In genomic region chr1:20361805-20362381, GRCh38 we compare ENCODE assay signal across 8 cellular contexts.
DNase-seq lines count a peak whose midpoint lies in the region; ATAC-seq, FAIRE-seq and TF ChIP-seq lines count a peak whose summit lies in the region.

No MANE protein-coding gene starts in this region.

- peak; percentile 17 for DNase-seq in activated naive CD4-positive, alpha-beta T cell treated with Interleukin-2 at 50 U/mL for 16 hours
- no peak for DNase-seq in activated naive CD4-positive, alpha-beta T cell (lab: John Stamatoyannopoulos, UW)
- DNase-seq in NCI-H226 (peak; percentile 45), astrocyte of the hippocampus (ENCODE audit: low read depth, low spot score) (peak; percentile 75), iPS-NIHi7 (ENCODE audit: extremely low spot score) (peak; percentile 91), GM12891 (ENCODE audit: insufficient read length, low spot score) (no peak)
- DNase-seq in stimulated activated CD4-positive, alpha-beta T cell treated with anti-CD3 and anti-CD28 coated beads, Interleukin-1b, Interleukin-23, amount 100 ng/mL, for 48 hours, result peak; percentile 51

- no peak for TF ChIP-seq POLR2A in GM12891 (IDR thresholded peaks at IDR 0.05; ENCODE audit: low read depth, low read length)

- no peak for ATAC-seq in GM21619 (IDR thresholded peaks at IDR 0.05; ENCODE audit: unreplicated experiment)

- FAIRE-seq in GM12891 (lab: Jason Lieb, UNC), result no peak

TF ChIP-seq in GM12891, 5 proteins besides CTCF, POLR2A, EP300 and RAD21:
- TF ChIP-seq TAF1 (IDR thresholded peaks at IDR 0.05; ENCODE audit: low read depth, low read length) (no peak), PAX5 (IDR thresholded peaks at IDR 0.05; ENCODE audit: insufficient read depth, low read length, severe bottlenecking) (no peak), SPI1 (IDR thresholded peaks at IDR 0.05; ENCODE audit: low read depth, low read length) (no peak), POLR2AphosphoS5 (IDR thresholded peaks at IDR 0.05; ENCODE audit: low read depth, low read length) (no peak), POU2F2 (IDR thresholded peaks at IDR 0.05; ENCODE audit: low read depth, low read length) (no peak)

Comparison
In these comparisons a context has a peak if more than half of its experiments do, and no peak if none do; other contexts are left out.
1. DNase-seq: peak in activated naive CD4-positive, alpha-beta T cell treated with Interleukin-2 at 50 U/mL for 16 hours (single experiment), NCI-H226 (single experiment), astrocyte of the hippocampus (single experiment), iPS-NIHi7 (single experiment) and stimulated activated CD4-positive, alpha-beta T cell treated with anti-CD3 and anti-CD28 coated beads, Interleukin-1b, Interleukin-23, amount 100 ng/mL, for 48 hours (single experiment); none in activated naive CD4-positive, alpha-beta T cell (0 of 4) and GM12891 (single experiment).